ENCODE assay signal across 21 cellular contexts in the genomic region with DNA sequence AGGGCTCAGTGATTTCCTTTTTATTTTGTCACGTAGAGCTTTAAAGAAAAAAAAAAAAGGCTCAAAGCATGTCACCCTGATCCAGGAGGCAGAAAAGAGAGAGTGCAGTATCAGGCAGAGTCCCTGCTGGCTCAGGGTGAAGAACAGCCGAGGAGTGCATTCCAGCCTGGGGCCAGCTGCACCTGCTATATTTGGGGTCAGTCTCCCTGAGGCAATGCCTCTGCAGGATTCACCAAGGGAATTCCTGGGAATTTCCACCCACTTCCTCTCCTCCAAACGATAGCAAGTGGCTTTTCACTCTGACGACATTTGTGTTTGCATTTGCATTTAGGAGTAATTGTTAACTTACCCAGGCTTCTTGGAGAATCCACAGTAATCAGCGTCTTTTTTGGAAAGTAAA.
DNase-seq lines count a peak whose midpoint lies in the region; ATAC-seq and TF ChIP-seq lines count a peak whose summit lies in the region.
"Had no signal": no experiment of that assay in that cellular context is flagged by ENCODE, and none has a peak within 500 bp of the region (broad histone marks: within the 10 kb centered on the region; RNA-seq: fewer than 3 reads in every experiment).

No MANE protein-coding gene starts in this region.

- H3K27ac ChIP-seq in cardiac muscle cell (peak overlapping the region; percentile 55), right atrium auricular region (no peak overlapping the region), endodermal cell (ENCODE audit: low read depth, low read length) (no peak overlapping the region), left lung (no peak overlapping the region), PC-9 (no peak overlapping the region)
- H3K27ac ChIP-seq: esophagus squamous epithelium, SJSA1, uterus, VCaP had no signal

- H3F3A ChIP-seq in PC-9 (ENCODE audit: insufficient read depth, low read depth): no peaks in the 10 kb centered on the region

- no peaks in the 10 kb centered on the region for H3K9me3 Mint-ChIP-seq in endodermal cell
- H3K9me3 Mint-ChIP-seq: central memory CD8-positive, alpha-beta T cell; neural crest cell had no signal

- peak overlapping the region; percentile 94 for H3K27ac Mint-ChIP-seq in endodermal cell
- H3K27ac Mint-ChIP-seq: T-helper 17 cell had no signal

- no peaks in the 10 kb centered on the region for H3K9me2 ChIP-seq in PC-9 (ENCODE audit: insufficient read depth)

- 30 to 31% methylated on average over 2 to 5 of the region's 5 CpGs for WGBS in endodermal cell (ENCODE audit: insufficient coverage in 1 of 2, insufficient read length in 1 of 2), 2 experiments

- H3K4me3 Mint-ChIP-seq in endodermal cell: peak overlapping the region; percentile 18
- H3K4me3 Mint-ChIP-seq: central memory CD8-positive, alpha-beta T cell; neural crest cell; T-helper 17 cell had no signal

- H3K36me3 ChIP-seq in cardiac muscle cell (no peaks in the 10 kb centered on the region), right atrium auricular region (no peaks in the 10 kb centered on the region), endodermal cell (ENCODE audit: control insufficient read depth, insufficient read depth, low read length) (no peaks in the 10 kb centered on the region), left lung (no peaks in the 10 kb centered on the region), PC-9 (ENCODE audit: low read depth) (no peaks in the 10 kb centered on the region)
- H3K36me3 ChIP-seq: esophagus squamous epithelium, SJSA1, uterus had no signal

- H3K27me3 ChIP-seq in cardiac muscle cell (no peaks in the 10 kb centered on the region), right atrium auricular region (no peaks in the 10 kb centered on the region), endodermal cell (ENCODE audit: control insufficient read depth, insufficient read depth, low read length, poor library complexity, severe bottlenecking) (no peaks in the 10 kb centered on the region), left lung (no peaks in the 10 kb centered on the region), PC-9 (ENCODE audit: insufficient read depth, low read depth) (no peaks in the 10 kb centered on the region)
- H3K27me3 ChIP-seq: esophagus squamous epithelium, SJSA1, uterus had no signal

- peaks cover 30% of the 10 kb centered on the region for H3K4me1 Mint-ChIP-seq in endodermal cell
- H3K4me1 Mint-ChIP-seq: central memory CD8-positive, alpha-beta T cell; T-helper 17 cell had no signal

- DNase-seq in cardiac muscle cell (ENCODE audit: low read depth in 1 of 2, low spot score in 1 of 2) (peak in 1 of 2 donors; percentile 58), right atrium auricular region (ENCODE audit: low spot score) (no peak), endodermal cell (peak; percentile 65), left lung (no peak), erythroblast (lab: John Stamatoyannopoulos, UW) (no peak), DMS 273 treated with DMSO at 0.1 percent for 48 hours (lab: John Stamatoyannopoulos, UW) (no peak), PC-9 (no peak), NCI-H1694 treated with DMSO at 0.1 percent for 48 hours (lab: John Stamatoyannopoulos, UW) (no peak)
- DNase-seq: activated CD4-positive, alpha-beta T cell treated with anti-CD3 and anti-CD28 coated beads, Interleukin-2, amount 50 U/mL, for 48 hours; amygdala; effector CD8-positive, alpha-beta T cell; esophagus squamous epithelium; Karpas-422; NCI-H1092 treated with DMSO at 0.1 percent for 48 hours; NCI-H748 treated with DMSO at 0.1 percent for 48 hours; T-helper 17 cell; uterus had no signal

- H3K4me2 ChIP-seq in PC-9: no peak overlapping the region

- H4K20me1 ChIP-seq in PC-9 (ENCODE audit: insufficient read depth): no peaks in the 10 kb centered on the region

- no peaks in the 10 kb centered on the region for H3K36me3 Mint-ChIP-seq in endodermal cell (ENCODE audit: low read depth)

- intact Hi-C loops in left lung (cut with DNase I) (no loop called here), PC-9 (cut with micrococcal nuclease; ENCODE audit: unreplicated experiment) (no loop called here)

- peaks cover 1% of the 10 kb centered on the region for H3K27me3 Mint-ChIP-seq in endodermal cell (ENCODE audit: insufficient read depth)

- H3K9me3 ChIP-seq in cardiac muscle cell (ENCODE audit: low read depth) (no peaks in the 10 kb centered on the region), right atrium auricular region (no peaks in the 10 kb centered on the region), endodermal cell (ENCODE audit: control insufficient read depth, low read length) (no peaks in the 10 kb centered on the region), left lung (no peaks in the 10 kb centered on the region), PC-9 (ENCODE audit: insufficient read depth, low read depth) (no peaks in the 10 kb centered on the region)
- H3K9me3 ChIP-seq: esophagus squamous epithelium, SJSA1, uterus had no signal

- peak; percentile 69 for ATAC-seq in left lung
- ATAC-seq: T-helper 17 cell had no signal

- no peak overlapping the region for H2AFZ ChIP-seq in PC-9

- peaks cover 14% of the 10 kb centered on the region for H3K4me1 ChIP-seq in cardiac muscle cell (ENCODE audit: low read depth)
- peaks cover 0 to 21% of the 10 kb centered on the region in 2 donors for H3K4me1 ChIP-seq in right atrium auricular region
- peaks cover 16% of the 10 kb centered on the region for H3K4me1 ChIP-seq in endodermal cell (ENCODE audit: control insufficient read depth, insufficient read depth, low read length)
- H3K4me1 ChIP-seq in left lung: no peaks in the 10 kb centered on the region
- H3K4me1 ChIP-seq in PC-9 (replicated peaks; ENCODE audit: insufficient read depth): no peaks in the 10 kb centered on the region
- H3K4me1 ChIP-seq: uterus had no signal

- H3K79me2 ChIP-seq in PC-9 (ENCODE audit: low read depth): no peaks in the 10 kb centered on the region

- CTCF ChIA-PET in PC-9 (lab: Charles Lee): interaction anchor here (0.6 kb wide), 1 partner anchor 19 kb away, joined by 3 read pairs; no protein-coding TSS in a partner anchor

- TF ChIP-seq POLR2A in erythroblast (IDR thresholded peaks at IDR 0.05; ENCODE audit: low read length): no peak

- TF ChIP-seq CTCF in cardiac muscle cell (IDR thresholded peaks at IDR 0.05; ENCODE audit: low read depth, low read length): no peak
- TF ChIP-seq CTCF in right atrium auricular region (IDR thresholded peaks at IDR 0.05): no peak
- TF ChIP-seq CTCF in endodermal cell (conservative IDR thresholded peaks at IDR 0.05): no peak
- TF ChIP-seq CTCF in left lung (IDR thresholded peaks at IDR 0.05): no peak
- TF ChIP-seq CTCF in PC-9 (conservative IDR thresholded peaks at IDR 0.05): no peak

- no peak overlapping the region for H3K4me3 ChIP-seq in cardiac muscle cell
- no peak overlapping the region for H3K4me3 ChIP-seq in right atrium auricular region
- H3K4me3 ChIP-seq in endodermal cell (ENCODE audit: low read length): no peak overlapping the region
- no peak overlapping the region for H3K4me3 ChIP-seq in left lung
- no peak overlapping the region for H3K4me3 ChIP-seq in PC-9
- H3K4me3 ChIP-seq: esophagus squamous epithelium, SJSA1, uterus had no signal

- POLR2A ChIA-PET in PC-9 (lab: Charles Lee; ENCODE audit: unreplicated experiment): no interaction called here

- no TSS peak for BruUV-seq in PC-9 (replicated peaks; lab: Mats Ljungman, UMichigan)

- H3K9ac ChIP-seq in endodermal cell (ENCODE audit: extremely low read depth, low read length, poor library complexity, severe bottlenecking): peak overlapping the region; percentile 35
